17 cellular contexts compared by ENCODE assay signal in the genomic region with DNA sequence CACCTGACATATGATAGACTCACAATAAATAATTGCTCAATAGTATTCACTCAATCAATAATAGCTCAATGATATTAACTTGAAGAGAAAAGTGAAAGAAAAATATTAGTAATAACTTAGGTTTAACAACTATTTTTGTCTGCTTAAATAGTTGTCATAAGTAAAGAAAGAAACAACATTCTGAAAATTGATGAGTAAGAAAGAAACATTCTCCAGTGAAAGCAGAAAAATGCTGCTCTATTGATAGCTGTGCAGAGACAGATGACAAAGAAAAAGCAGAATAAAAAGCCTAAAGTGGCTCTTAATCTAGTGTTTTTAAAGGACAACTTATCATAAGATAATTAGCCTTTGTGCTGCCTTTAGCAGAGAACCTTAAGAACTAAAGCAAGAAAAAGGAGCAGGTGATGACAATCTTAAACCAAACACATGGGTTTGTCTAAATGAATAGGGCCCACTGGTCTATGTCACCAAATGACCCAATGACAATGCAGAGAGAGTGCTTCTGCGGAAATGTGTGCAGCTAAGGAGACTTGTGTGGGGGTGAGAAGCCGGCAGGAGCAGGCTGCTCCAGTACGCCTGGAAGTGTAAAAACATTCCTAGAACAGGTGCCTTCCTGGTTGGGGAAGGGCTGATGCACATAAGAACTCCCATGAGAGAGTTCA. TPM values are rescaled to one million over a fixed set of nuclear protein-coding genes. Genes with fewer than 3 reads are reported as not detected.
DNase-seq lines count a peak whose midpoint lies in the region; ATAC-seq and TF ChIP-seq lines count a peak whose summit lies in the region.
"Had no signal": no experiment of that assay in that cellular context is flagged by ENCODE, and none has a peak within 500 bp of the region (broad histone marks: within the 10 kb centered on the region; RNA-seq: fewer than 3 reads in every experiment).

No MANE protein-coding gene starts in this region.

- H3K27me3 Mint-ChIP-seq in stimulated activated memory B cell treated with anti-CD40 and anti-IgM and Interleukin-4, amounts not matched to agents 10 μg/mL and 1 μg/mL and 100 μg/mL, for 72 hours, result no peaks in the 10 kb centered on the region

- no peak overlapping the region for H3K4me3 ChIP-seq in upper lobe of left lung
- H3K4me3 ChIP-seq: left ventricle myocardium inferior, tibial artery had no signal

- H3K9me3 ChIP-seq in upper lobe of left lung, result no peaks in the 10 kb centered on the region
- H3K9me3 ChIP-seq: Caco-2, left ventricle myocardium inferior, neutrophil, tibial artery had no signal

- no peak overlapping the region for H3K4me3 Mint-ChIP-seq in stimulated activated memory B cell treated with anti-CD40 and anti-IgM and Interleukin-4, amounts not matched to agents 10 μg/mL and 1 μg/mL and 100 μg/mL, for 72 hours
- H3K4me3 Mint-ChIP-seq: activated naive CD4-positive, alpha-beta T cell treated with anti-CD3 and anti-CD28 coated beads for 36 hours had no signal

- peaks cover 21% of the 10 kb centered on the region for H3K36me3 Mint-ChIP-seq in stimulated activated memory B cell treated with anti-CD40 and anti-IgM and Interleukin-4, amounts not matched to agents 10 μg/mL and 1 μg/mL and 100 μg/mL, for 72 hours

- H3K9me3 Mint-ChIP-seq in stimulated activated memory B cell treated with anti-CD40 and anti-IgM and Interleukin-4, amounts not matched to agents 10 μg/mL and 1 μg/mL and 100 μg/mL, for 72 hours, result no peaks in the 10 kb centered on the region
- H3K9me3 Mint-ChIP-seq: activated naive CD4-positive, alpha-beta T cell treated with anti-CD3 and anti-CD28 coated beads for 36 hours had no signal

- H3K4me1 ChIP-seq in upper lobe of left lung, result no peaks in the 10 kb centered on the region
- H3K4me1 ChIP-seq: Caco-2, left ventricle myocardium inferior, tibial artery had no signal

- H3K27me3 ChIP-seq in upper lobe of left lung, result no peaks in the 10 kb centered on the region
- H3K27me3 ChIP-seq: neutrophil, tibial artery had no signal

- H3K36me3 ChIP-seq in upper lobe of left lung, result no peaks in the 10 kb centered on the region
- H3K36me3 ChIP-seq: left ventricle myocardium inferior, neutrophil, tibial artery had no signal

- no peak for TF ChIP-seq POLR2A in upper lobe of left lung (IDR thresholded peaks at IDR 0.05)

- H3K27ac ChIP-seq in upper lobe of left lung, result no peak overlapping the region
- H3K27ac ChIP-seq: left ventricle myocardium inferior, neutrophil, tibial artery had no signal

- TF ChIP-seq EP300 in upper lobe of left lung (IDR thresholded peaks at IDR 0.05), result no peak

- TF ChIP-seq CTCF in GM10266 (IDR thresholded peaks at IDR 0.05; ENCODE audit: control insufficient read depth, insufficient read depth, low read depth, missing control alignments) (no peak), upper lobe of left lung (IDR thresholded peaks at IDR 0.05) (no peak)

- H3K4me1 Mint-ChIP-seq in stimulated activated memory B cell treated with anti-CD40 and anti-IgM and Interleukin-4, amounts not matched to agents 10 μg/mL and 1 μg/mL and 100 μg/mL, for 72 hours, result peaks cover 37% of the 10 kb centered on the region

- WGBS in upper lobe of left lung, 2 donors, result 90 to 91% methylated on average over 3 of the region's 3 CpGs

- peak overlapping the region; percentile 72 for H3K27ac Mint-ChIP-seq in stimulated activated memory B cell treated with anti-CD40 and anti-IgM and Interleukin-4, amounts not matched to agents 10 μg/mL and 1 μg/mL and 100 μg/mL, for 72 hours
- H3K27ac Mint-ChIP-seq: activated naive CD4-positive, alpha-beta T cell treated with anti-CD3 and anti-CD28 coated beads for 36 hours had no signal

- DNase-seq in SW 1271 (lab: John Stamatoyannopoulos, UW), result no peak
- DNase-seq in HuH-7 (ENCODE audit: low spot score), result no peak
- DNase-seq in GM10266 (ENCODE audit: extremely low spot score), result no peak
- DNase-seq in upper lobe of left lung, result no peak
- DNase-seq: activated naive CD4-positive, alpha-beta T cell treated with anti-CD3 and anti-CD28 coated beads for 36 hours; Caco-2; H7; left ventricle myocardium inferior; NCI-H69; SHP77 treated with DMSO at 0.1 percent for 48 hours; tibial artery had no signal

- ATAC-seq in GM19035 (IDR thresholded peaks at IDR 0.05; ENCODE audit: unreplicated experiment) (peak; percentile 77), HG02623 (IDR thresholded peaks at IDR 0.05; ENCODE audit: unreplicated experiment) (peak; percentile 63), HG03354 (IDR thresholded peaks at IDR 0.05; ENCODE audit: poor library complexity, severe bottlenecking, unreplicated experiment) (peak; percentile 74), upper lobe of left lung (ENCODE audit: low FRiP score in 2 of 2) (no peak)
- ATAC-seq in stimulated activated memory B cell treated with anti-CD40 and anti-IgM and Interleukin-4, amounts not matched to agents 10 μg/mL and 1 μg/mL and 100 μg/mL, for 72 hours, result no peak

RNA-seq across cellular contexts. Expression of gene HS3ST1, which starts 13.2 kb away (rescaled TPM):
- total RNA-seq in upper lobe of left lung, result 10 to 100 TPM in 2 of 6 donors, 1 to 10 TPM in 4; 3.4 to 13.8 (median 7.2) TPM
- total RNA-seq: activated CD8-positive, alpha-beta memory T cell treated with anti-CD3 and anti-CD28 coated beads for 36 hours; activated naive CD4-positive, alpha-beta T cell treated with anti-CD3 and anti-CD28 coated beads for 36 hours had no signal

Comparison
In these comparisons a context has a peak if more than half of its experiments do, and no peak if none do; other contexts are left out.
1. ATAC-seq: peak in GM19035 (single experiment), HG02623 (single experiment) and HG03354 (single experiment); none in stimulated activated memory B cell treated with anti-CD40 and anti-IgM and Interleukin-4, amounts not matched to agents 10 μg/mL and 1 μg/mL and 100 μg/mL, for 72 hours (single experiment) and upper lobe of left lung (0 of 2).